In genomic region chr2:60136913-60137312, GRCh38 we compare ENCODE assay signal across 22 cellular contexts.
DNase-seq lines count a peak whose midpoint lies in the region; ATAC-seq and TF ChIP-seq lines count a peak whose summit lies in the region.
"Had no signal": no experiment of that assay in that cellular context is flagged by ENCODE, and none has a peak within 500 bp of the region (broad histone marks: within the 10 kb centered on the region; RNA-seq: fewer than 3 reads in every experiment).

No MANE protein-coding gene starts in this region.

- no peak overlapping the region for H4K8ac ChIP-seq in mesendoderm (ENCODE audit: low read depth, low read length)

- no peaks in the 10 kb centered on the region for H3K79me1 ChIP-seq in mesendoderm (ENCODE audit: low read length)

- H3K27me3 ChIP-seq in mesendoderm (ENCODE audit: insufficient read depth, low read length, poor library complexity): no peaks in the 10 kb centered on the region
- H3K27me3 ChIP-seq in BE2C: no peaks in the 10 kb centered on the region
- H3K27me3 ChIP-seq: BLaER1 had no signal

- H3K27ac ChIP-seq in mesendoderm (ENCODE audit: low read depth, low read length): no peak overlapping the region
- H3K27ac ChIP-seq: 22Rv1, A549, BLaER1 had no signal

- H2BK15ac ChIP-seq in mesendoderm (replicated peaks; ENCODE audit: low read depth): no peak overlapping the region

- H3K4me1 ChIP-seq in mesendoderm (ENCODE audit: control insufficient read depth, low read depth, low read length): no peaks in the 10 kb centered on the region
- H3K4me1 ChIP-seq in BE2C: no peaks in the 10 kb centered on the region
- H3K4me1 ChIP-seq: A549, BLaER1 had no signal

- no peak overlapping the region for H3K23ac ChIP-seq in mesendoderm (ENCODE audit: low read length)

- no peak overlapping the region for H3K56ac ChIP-seq in mesendoderm (ENCODE audit: low read length)

- H3K36me3 ChIP-seq in mesendoderm (ENCODE audit: control insufficient read depth, insufficient read depth, low read length): no peaks in the 10 kb centered on the region
- H3K36me3 ChIP-seq in BE2C: no peaks in the 10 kb centered on the region
- H3K36me3 ChIP-seq: BLaER1 had no signal

- no peak overlapping the region for H3K4me3 ChIP-seq in mesendoderm (ENCODE audit: low read length)
- H3K4me3 ChIP-seq in BE2C (ENCODE audit: low read depth, low read length): no peak overlapping the region
- H3K4me3 ChIP-seq: A549, BLaER1 had no signal

- H2BK120ac ChIP-seq in mesendoderm (ENCODE audit: low read depth, low read length): no peak overlapping the region

- H3K9me3 ChIP-seq in BE2C: no peaks in the 10 kb centered on the region
- H3K9me3 ChIP-seq: A549 had no signal

- no peak overlapping the region for H3K4ac ChIP-seq in mesendoderm (ENCODE audit: low read depth, low read length)

- no peak for ATAC-seq in HG02610 (IDR thresholded peaks at IDR 0.05; ENCODE audit: unreplicated experiment)
- ATAC-seq: A549 had no signal

- no peak overlapping the region for H3K18ac ChIP-seq in mesendoderm (ENCODE audit: low read length)

- DNase-seq in ELF-1 (ENCODE audit: low read depth, low spot score): peak; percentile 24
- peak; percentile 59 for DNase-seq in islet precursor cell
- DNase-seq in mesendoderm: peak; percentile 24
- no peak for DNase-seq in BE2C
- no peak for DNase-seq in activated CD4-positive, alpha-beta T cell treated with anti-CD3 and anti-CD28 coated beads for 4 hours
- DNase-seq: AML-193; C1 segment of cervical spinal cord; CD4-positive, alpha-beta memory T cell; CD4-positive, CD25-positive, alpha-beta regulatory T cell; CD8-positive, alpha-beta memory T cell; COR-L47; DMS 273 treated with DMSO at 0.1 percent for 48 hours; DMS153; DMS53; DMS79; DND-41; EL; GF-D8 had no signal

- H3K9ac ChIP-seq in mesendoderm (ENCODE audit: low read length): no peak overlapping the region
- H3K9ac ChIP-seq: BLaER1 had no signal

- no peak overlapping the region for H2AK5ac ChIP-seq in mesendoderm (ENCODE audit: low read length)

- no peak overlapping the region for H4K5ac ChIP-seq in mesendoderm (ENCODE audit: low read length)

- H3K79me2 ChIP-seq in mesendoderm (ENCODE audit: control insufficient read depth, insufficient read depth, low read length): no peaks in the 10 kb centered on the region

- H2BK5ac ChIP-seq in mesendoderm (ENCODE audit: low read length): no peak overlapping the region

- no peak overlapping the region for H3K4me2 ChIP-seq in mesendoderm (ENCODE audit: low read length)
- H3K4me2 ChIP-seq: A549, BLaER1 had no signal

- no CpG with 5 or more reads among the region's 2 CpGs for WGBS in mesendoderm (ENCODE audit: extremely low coverage, insufficient coverage, low lambda C conversion rate)

- no peak for TF ChIP-seq CTCF in BE2C (IDR thresholded peaks at IDR 0.05; ENCODE audit: low read depth, low read length)

Comparison
In these comparisons a context has a peak if more than half of its experiments do, and no peak if none do; other contexts are left out.
1. DNase-seq: peak in ELF-1 (single experiment), islet precursor cell (single experiment) and mesendoderm (single experiment); none in BE2C (single experiment) and activated CD4-positive, alpha-beta T cell treated with anti-CD3 and anti-CD28 coated beads for 4 hours (0 of 2).